8 cellular contexts compared by ENCODE assay signal in the genomic region with DNA sequence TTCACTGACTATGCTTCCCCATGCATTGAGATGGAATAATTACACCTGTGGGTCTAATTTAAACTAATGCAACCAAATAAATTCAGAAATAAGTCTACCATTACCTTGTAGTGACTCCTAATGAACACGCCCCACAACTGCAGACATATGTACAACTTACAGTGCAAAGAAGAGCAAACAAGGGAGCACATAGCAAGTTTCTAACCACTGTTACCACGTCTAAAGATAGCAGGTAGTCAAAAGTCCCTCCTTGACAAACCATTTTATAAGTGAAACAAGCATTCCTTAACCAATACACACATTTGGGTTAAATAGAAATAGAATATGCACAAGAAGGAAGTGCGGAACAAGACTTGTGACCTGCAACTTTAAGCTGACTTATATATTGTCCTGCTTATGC. TPM values are rescaled to one million over a fixed set of nuclear protein-coding genes. Genes with fewer than 3 reads are reported as not detected.
DNase-seq lines count a peak whose midpoint lies in the region; ATAC-seq and TF ChIP-seq lines count a peak whose summit lies in the region.
"Had no signal": no experiment of that assay in that cellular context is flagged by ENCODE, and none has a peak within 500 bp of the region (broad histone marks: within the 10 kb centered on the region; RNA-seq: fewer than 3 reads in every experiment).

No MANE protein-coding gene starts in this region.

- POLR2A ChIA-PET in IMR-90 (lab: Charles Lee; ENCODE audit: unreplicated experiment) = no interaction called here
- POLR2A ChIA-PET in naive thymus-derived CD4-positive, alpha-beta T cell (lab: Charles Lee) = no interaction called here

- peak overlapping the region; percentile 87; the same call in 1 of the 2 replicates for H3K4me2 ChIP-seq in IMR-90 (ENCODE audit: low read depth, low read length)

- TF ChIP-seq CTCF in IMR-90 (conservative IDR thresholded peaks at IDR 0.05; ENCODE audit: low read depth, low read length) (no peak), foreskin keratinocyte (conservative IDR thresholded peaks at IDR 0.05) (no peak)

- H3K4me1 ChIP-seq in IMR-90 (ENCODE audit: control insufficient read depth, insufficient read depth, low read length) = peaks cover 2% of the 10 kb centered on the region
- peaks cover 4 to 12% of the 10 kb centered on the region in 2 donors for H3K4me1 ChIP-seq in naive thymus-derived CD4-positive, alpha-beta T cell (ENCODE audit: control insufficient read depth in 2 of 2, insufficient read depth in 2 of 2, low read length in 2 of 2)
- H3K4me1 ChIP-seq in foreskin keratinocyte = no peaks in the 10 kb centered on the region

- no peak overlapping the region; a peak in 1 of 4 replicates for H4K8ac ChIP-seq in IMR-90 (ENCODE audit: low read depth in 2 of 2, low read length in 2 of 2)

- intact Hi-C loops in IMR-90 (cut with micrococcal nuclease) (no loop called here), left cardiac atrium (cut with DNase I) (no loop called here)
- intact Hi-C loops in naive thymus-derived CD4-positive, alpha-beta T cell (cut with micrococcal nuclease) = loop anchor here (1.0 to 2.0 kb wide), 3 partner anchors 13 to 21 kb away; partner anchors contain the start of gene PHF21A (in 1 of the 2)

- H3K9me3 Mint-ChIP-seq in naive thymus-derived CD4-positive, alpha-beta T cell = peaks cover 0 to 2% (median 0%) of the 10 kb centered on the region in 11 donors

- H3K9me1 ChIP-seq in IMR-90 (ENCODE audit: insufficient read depth, low read length) = peaks cover 5% of the 10 kb centered on the region; the same call in 1 of the 2 replicates

- in situ Hi-C loops in IMR-90 (cut with MboI; ENCODE audit: low sequenced_read_pairs) = loop anchor here (25.0 kb wide), 1 partner anchor 212 kb away; no protein-coding TSS in a partner anchor

- dilution Hi-C loops in IMR-90 (cut with HindIII; ENCODE audit: low sequenced_read_pairs, unreplicated experiment) = no loop called here

- H3K4ac ChIP-seq in IMR-90 (ENCODE audit: low read depth, low read length) = no peak overlapping the region

- H2BK15ac ChIP-seq in IMR-90 (ENCODE audit: low read depth, low read length) = no peak overlapping the region

- no peak for TF ChIP-seq RAD21 in IMR-90 (IDR thresholded peaks at IDR 0.05; ENCODE audit: low read length)

- DNase-seq in IMR-90 = no peak
- DNase-seq in naive thymus-derived CD4-positive, alpha-beta T cell = no peak
- DNase-seq in left cardiac atrium = no peak
- DNase-seq in caudate nucleus (lab: John Stamatoyannopoulos, UW) = no peak
- no peak for DNase-seq in foreskin keratinocyte
- DNase-seq: stomach had no signal

- peak overlapping the region; percentile 46; the same call in 1 of the 2 replicates for H3K23ac ChIP-seq in IMR-90 (ENCODE audit: low read depth, low read length)

- H3K36me3 Mint-ChIP-seq in naive thymus-derived CD4-positive, alpha-beta T cell = peaks cover 0 to 17% (median 9%) of the 10 kb centered on the region in 5 donors

- no peak for TF ChIP-seq POLR2A in IMR-90 (IDR thresholded peaks at IDR 0.05; ENCODE audit: low read depth, low read length)

- H3K27ac ChIP-seq in IMR-90 (ENCODE audit: insufficient read depth, low read length) (no peak overlapping the region), caudate nucleus (ENCODE audit: low read depth, low read length) (no peak overlapping the region), foreskin keratinocyte (no peak overlapping the region)
- peak overlapping the region; percentile 61 for H3K27ac ChIP-seq in naive thymus-derived CD4-positive, alpha-beta T cell (ENCODE audit: low read depth, low read length)

- H3K14ac ChIP-seq in IMR-90 (replicated peaks; ENCODE audit: low read depth, low read length) = peak overlapping the region; percentile 24; the same call in 1 of the 2 replicates

- H3K9ac ChIP-seq in IMR-90 (ENCODE audit: low read depth, low read length) = no peak overlapping the region

- H3K27ac Mint-ChIP-seq in naive thymus-derived CD4-positive, alpha-beta T cell = peak overlapping the region; percentile 28 to 86 (median 66)

- BruUV-seq in IMR-90 (replicated peaks; lab: Mats Ljungman, UMichigan) = no TSS peak

- CTCF ChIA-PET in IMR-90 (lab: Yijun Ruan, JAX) = no interaction called here
- CTCF ChIA-PET in naive thymus-derived CD4-positive, alpha-beta T cell (lab: Charles Lee) = no interaction called here

- no peak overlapping the region for H3K56ac ChIP-seq in IMR-90 (ENCODE audit: extremely low read depth, insufficient read depth, low read length)

- no peak overlapping the region for H2AK9ac ChIP-seq in IMR-90 (replicated peaks; ENCODE audit: low read depth, low read length, poor library complexity)

- H3K79me1 ChIP-seq in IMR-90 (ENCODE audit: low read depth in 1 of 2, low read length in 2 of 2) = peaks cover 22 to 68% of the 10 kb centered on the region in 2 experiments

- H3K36me3 ChIP-seq in IMR-90 (ENCODE audit: control insufficient read depth, insufficient read depth, low read length) = no peaks in the 10 kb centered on the region
- H3K36me3 ChIP-seq in naive thymus-derived CD4-positive, alpha-beta T cell (ENCODE audit: control insufficient read depth in 2 of 3, insufficient read depth in 3 of 3, low read length in 3 of 3) = no peaks in the 10 kb centered on the region
- H3K36me3 ChIP-seq: stomach had no signal

- H2BK20ac ChIP-seq in IMR-90 (ENCODE audit: low read depth, low read length) = no peak overlapping the region

- H3K27me3 ChIP-seq in IMR-90 (ENCODE audit: control insufficient read depth, insufficient read depth, low read length) (no peaks in the 10 kb centered on the region), foreskin keratinocyte (no peaks in the 10 kb centered on the region)
- no peaks in the 10 kb centered on the region for H3K27me3 ChIP-seq in naive thymus-derived CD4-positive, alpha-beta T cell (ENCODE audit: control insufficient read depth in 2 of 2, insufficient read depth in 2 of 2, low read length in 2 of 2)
- H3K27me3 ChIP-seq: stomach had no signal

- peaks cover 60% of the 10 kb centered on the region for H4K20me1 ChIP-seq in IMR-90 (ENCODE audit: insufficient read depth, low read length)

- H3K18ac ChIP-seq in IMR-90 (ENCODE audit: low read depth, low read length) = no peak overlapping the region

- H4K5ac ChIP-seq in IMR-90 (ENCODE audit: low read depth, low read length) = no peak overlapping the region

- H3K4me3 ChIP-seq in IMR-90 (ENCODE audit: insufficient read depth, low read depth, low read length) = no peak overlapping the region
- peak overlapping the region; percentile 19 for H3K4me3 ChIP-seq in naive thymus-derived CD4-positive, alpha-beta T cell (ENCODE audit: low read length)

- no peak overlapping the region for H4K91ac ChIP-seq in IMR-90 (ENCODE audit: insufficient read depth, low read depth, low read length)

- WGBS in IMR-90 (ENCODE audit: extremely low coverage in 2 of 2, insufficient read length in 1 of 2), 2 experiments = 67% methylated on average over 1 of the region's 3 CpGs; no CpG with 5 or more reads in 1 of the 2 experiments

- ATAC-seq in GM18868 (IDR thresholded peaks at IDR 0.05; ENCODE audit: unreplicated experiment) (peak; percentile 92), GM21825 (IDR thresholded peaks at IDR 0.05; ENCODE audit: unreplicated experiment) (peak; percentile 75), IMR-90 (ENCODE audit: low read depth) (no peak), left cardiac atrium (no peak), foreskin keratinocyte (no peak)
- peak; percentile 59 for ATAC-seq in naive thymus-derived CD4-positive, alpha-beta T cell

- no peaks in the 10 kb centered on the region for H3K27me3 Mint-ChIP-seq in naive thymus-derived CD4-positive, alpha-beta T cell

- H3K9me3 ChIP-seq in IMR-90 (ENCODE audit: control insufficient read depth, insufficient read depth, low read length) = no peaks in the 10 kb centered on the region
- no peaks in the 10 kb centered on the region for H3K9me3 ChIP-seq in naive thymus-derived CD4-positive, alpha-beta T cell (ENCODE audit: control insufficient read depth in 2 of 3, low read length in 3 of 3)
- H3K9me3 ChIP-seq: stomach had no signal

- peak overlapping the region in 9 of 10 donors; percentile 64 to 81 (median 78) for H3K4me3 Mint-ChIP-seq in naive thymus-derived CD4-positive, alpha-beta T cell

- H3K4me1 Mint-ChIP-seq in naive thymus-derived CD4-positive, alpha-beta T cell = peaks cover 45 to 85% (median 70%) of the 10 kb centered on the region in 7 donors

- no peak overlapping the region for H2BK5ac ChIP-seq in IMR-90 (ENCODE audit: low read depth, low read length, poor library complexity, severe bottlenecking)

- H2AFZ ChIP-seq in IMR-90 (replicated peaks; ENCODE audit: low read length, poor library complexity) = no peak overlapping the region

- no peak overlapping the region for H2AK5ac ChIP-seq in IMR-90 (ENCODE audit: low read depth, low read length)

- H2BK120ac ChIP-seq in IMR-90 (ENCODE audit: low read depth, low read length) = no peak overlapping the region

TF ChIP-seq in IMR-90, 13 proteins besides CTCF, POLR2A, EP300 and RAD21 (continues in another document):
- TF ChIP-seq USF2 (IDR thresholded peaks at IDR 0.05; ENCODE audit: low read depth, low read length) = no peak
- TF ChIP-seq RFX5 (IDR thresholded peaks at IDR 0.05; ENCODE audit: low read depth, low read length) = no peak
- no peak for TF ChIP-seq MAZ (IDR thresholded peaks at IDR 0.05; ENCODE audit: borderline replicate concordance, low read depth, low read length)
- TF ChIP-seq FOS (IDR thresholded peaks at IDR 0.05; ENCODE audit: low read depth, low read length) = no peak
- TF ChIP-seq MXI1 (IDR thresholded peaks at IDR 0.05; ENCODE audit: borderline replicate concordance, low read depth, low read length) = no peak
- TF ChIP-seq MAFK (IDR thresholded peaks at IDR 0.05; ENCODE audit: low read depth, low read length) = no peak

RNA-seq across cellular contexts. Expression of gene PHF21A, which starts 20.6 kb away (rescaled TPM):
- total RNA-seq in IMR-90 (2012; rRNA removed) (9.0 and 9.7 TPM in 2 replicates), left cardiac atrium (10 to 100 TPM; 39.7 to 40.4 TPM), foreskin keratinocyte (11.1 and 13.3 TPM in 2 replicates)
- polyA plus RNA-seq in IMR-90 (2012; rRNA removed) (20.6 and 23.6 TPM in 2 replicates), foreskin keratinocyte (6.7 and 8.2 TPM in 2 replicates)
- polyA plus RNA-seq in IMR-90 (2012; cell fraction: cytosol; rRNA removed) = 10.6 and 13.2 TPM in 2 replicates
- 32.8 and 122 TPM in 2 replicates for polyA plus RNA-seq in IMR-90 (2012; cell fraction: nucleus; rRNA removed; ENCODE audit: low replicate concordance)
- 10 to 100 TPM; 50.0 to 88.5 (median 56.6) TPM for total RNA-seq in naive thymus-derived CD4-positive, alpha-beta T cell
- 1 to 10 TPM; 7.2 to 7.8 TPM for polyA plus RNA-seq in naive thymus-derived CD4-positive, alpha-beta T cell

Comparison
In these comparisons a context has a peak if more than half of its experiments do, and no peak if none do; other contexts are left out.
1. ATAC-seq: peak in GM18868 (single experiment), GM21825 (single experiment) and naive thymus-derived CD4-positive, alpha-beta T cell (single experiment); none in IMR-90 (single experiment), left cardiac atrium (0 of 2) and foreskin keratinocyte (single experiment).
2. intact Hi-C loops: an anchor here in naive thymus-derived CD4-positive, alpha-beta T cell (1.0 to 2.0 kb wide); none called in IMR-90 and left cardiac atrium.